Comparison of ENCODE assay signal across 19 cellular contexts in the genomic region with DNA sequence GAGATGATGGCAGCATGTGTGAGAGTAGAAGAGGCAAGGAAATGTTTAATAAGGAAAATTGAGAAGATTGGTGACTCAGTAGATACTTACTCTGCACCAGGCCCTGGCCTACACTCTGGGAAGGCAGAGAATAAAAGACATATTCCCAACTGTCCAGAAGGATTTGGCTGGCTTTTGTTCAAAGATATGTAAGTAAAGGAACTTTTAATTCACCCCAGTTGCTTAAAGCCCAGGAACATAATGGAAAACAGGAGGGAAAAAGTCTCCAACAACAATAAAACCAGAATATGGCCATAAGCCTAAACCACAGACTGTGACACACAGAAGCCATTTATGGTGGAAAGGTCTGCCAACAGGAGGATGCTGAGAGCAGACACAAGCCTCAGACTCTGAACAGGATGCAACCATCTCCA.
DNase-seq lines count a peak whose midpoint lies in the region; ATAC-seq and TF ChIP-seq lines count a peak whose summit lies in the region.
"Had no signal": no experiment of that assay in that cellular context is flagged by ENCODE, and none has a peak within 500 bp of the region (broad histone marks: within the 10 kb centered on the region; RNA-seq: fewer than 3 reads in every experiment).

No MANE protein-coding gene starts in this region.

- H3K36me3 Mint-ChIP-seq in chondrocyte (ENCODE audit: low read depth) (no peaks in the 10 kb centered on the region), mesothelial cell of epicardium (peaks cover 1% of the 10 kb centered on the region)
- H3K36me3 Mint-ChIP-seq: CD14-positive monocyte, memory B cell had no signal

- no peak for TF ChIP-seq CTCF in HFF-Myc (IDR thresholded peaks at IDR 0.05; ENCODE audit: low read depth, low read length, missing control alignments)
- TF ChIP-seq CTCF in chondrocyte (IDR thresholded peaks at IDR 0.05) = no peak
- no peak for TF ChIP-seq CTCF in mesothelial cell of epicardium (IDR thresholded peaks at IDR 0.05; ENCODE audit: unreplicated experiment)
- no peak for TF ChIP-seq CTCF in tibial artery (IDR thresholded peaks at IDR 0.05)

- H3K4me3 Mint-ChIP-seq in chondrocyte (ENCODE audit: unreplicated experiment) = no peak overlapping the region
- no peak overlapping the region for H3K4me3 Mint-ChIP-seq in mesothelial cell of epicardium
- H3K4me3 Mint-ChIP-seq: activated T-cell treated with anti-CD3 and anti-CD28 coated beads, Interleukin-2, amount 50 U/mL, for 24 hours; CD14-positive monocyte; memory B cell had no signal

- H3K27me3 ChIP-seq in tibial artery = no peaks in the 10 kb centered on the region

- peaks cover 0 to 6% (median 0%) of the 10 kb centered on the region in 3 donors for H3K9me3 ChIP-seq in tibial artery

- intact Hi-C loops in tibial artery (cut with DNase I; ENCODE audit: low total_unique reads) = no loop called here

- peaks cover 0 to 40% (median 22%) of the 10 kb centered on the region in 4 donors for H3K4me1 ChIP-seq in tibial artery
- H3K4me1 ChIP-seq: parathyroid adenoma had no signal

- no peak for ATAC-seq in HG03432 (IDR thresholded peaks at IDR 0.05; ENCODE audit: unreplicated experiment)
- ATAC-seq: K562, Panc1 had no signal

- H3K27me3 Mint-ChIP-seq in chondrocyte (ENCODE audit: low read depth) (no peaks in the 10 kb centered on the region), mesothelial cell of epicardium (ENCODE audit: low read depth) (no peaks in the 10 kb centered on the region)

- peak overlapping the region; percentile 46 to 62 for H3K27ac ChIP-seq in tibial artery
- no peak overlapping the region for H3K27ac ChIP-seq in substantia nigra (ENCODE audit: low read depth, low read length, poor library complexity, severe bottlenecking)
- H3K27ac ChIP-seq: parathyroid adenoma had no signal

- H3K9me3 Mint-ChIP-seq in chondrocyte (ENCODE audit: low read depth) (peaks cover 10% of the 10 kb centered on the region), mesothelial cell of epicardium (peaks cover 28% of the 10 kb centered on the region)
- H3K9me3 Mint-ChIP-seq: activated T-cell treated with anti-CD3 and anti-CD28 coated beads, Interleukin-2, amount 50 U/mL, for 24 hours; memory B cell had no signal

- no peaks in the 10 kb centered on the region for H3K36me3 ChIP-seq in tibial artery

- DNase-seq in HFF-Myc (ENCODE audit: extremely low read depth, low read depth) = peak; percentile 95
- no peak for DNase-seq in chondrocyte (ENCODE audit: low spot score)
- no peak for DNase-seq in mesothelial cell of epicardium (ENCODE audit: low spot score in 2 of 2, unreplicated experiment in 2 of 2)
- DNase-seq in tibial artery = no peak
- no peak for DNase-seq in substantia nigra (lab: John Stamatoyannopoulos, UW)
- DNase-seq in inferior parietal cortex (ENCODE audit: extremely low spot score) = no peak
- DNase-seq in HK-2 (ENCODE audit: unreplicated experiment) = no peak
- DNase-seq: activated CD4-positive, alpha-beta T cell treated with anti-CD3 and anti-CD28 coated beads for 1 hour; activated T-cell treated with anti-CD3 and anti-CD28 coated beads, Interleukin-2, amount 50 U/mL, for 24 hours; cortex of kidney; DND-41; NCI-H1436 treated with DMSO at 0.1 percent for 48 hours; NCI-H526 had no signal

- peak overlapping the region; percentile 8 for H3K27ac Mint-ChIP-seq in chondrocyte (ENCODE audit: unreplicated experiment)
- H3K27ac Mint-ChIP-seq in mesothelial cell of epicardium = peak overlapping the region; percentile 22
- H3K27ac Mint-ChIP-seq: activated T-cell treated with anti-CD3 and anti-CD28 coated beads, Interleukin-2, amount 50 U/mL, for 24 hours; CD14-positive monocyte; memory B cell had no signal

- no peak overlapping the region for H3K4me3 ChIP-seq in HFF-Myc (replicated peaks; ENCODE audit: low read depth, low read length)
- H3K4me3 ChIP-seq in tibial artery = no peak overlapping the region
- H3K4me3 ChIP-seq: K562 had no signal

- H3K4me1 Mint-ChIP-seq in chondrocyte (ENCODE audit: low read depth) (peaks cover 28% of the 10 kb centered on the region), mesothelial cell of epicardium (peaks cover 2% of the 10 kb centered on the region)
- H3K4me1 Mint-ChIP-seq: CD14-positive monocyte, memory B cell had no signal
